26 cellular contexts compared by ENCODE assay signal in the genomic region with DNA sequence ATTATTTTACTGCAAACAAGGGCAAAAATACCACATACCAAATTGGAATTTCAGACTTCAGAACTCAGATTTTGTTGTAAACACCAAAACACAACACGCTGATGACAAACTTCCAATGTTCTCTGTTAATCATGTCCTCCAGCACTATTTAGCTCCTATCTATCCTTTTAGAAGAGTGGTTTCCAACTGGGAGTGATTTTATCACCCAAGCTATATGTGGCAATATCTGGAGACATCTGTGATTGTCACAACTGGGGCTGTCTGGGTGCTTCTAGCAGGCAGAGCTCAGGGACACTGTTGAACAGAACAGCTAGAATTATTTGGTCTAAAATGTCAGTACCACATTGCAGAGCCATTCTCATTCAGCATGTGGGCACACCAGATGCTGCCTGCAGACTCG.
"Had no signal": no experiment of that assay in that cellular context is flagged by ENCODE, and none has a peak within 500 bp of the region (broad histone marks: within the 10 kb centered on the region; RNA-seq: fewer than 3 reads in every experiment).

No MANE protein-coding gene starts in this region.

- ATAC-seq: left colon; left lung; mucosa of descending colon; naive thymus-derived CD4-positive, alpha-beta T cell; natural killer cell treated with Interleukin-12 subunit alpha and Interleukin-12 subunit beta and Interleukin-15 and Interleukin-18, amount 100 ng/mL, for 72 hours; sciatic nerve; stimulated activated naive B cell treated with anti-CD40 and anti-IgM and Interleukin-4, amounts not matched to agents 10 μg/mL and 1 μg/mL and 100 μg/mL, for 72 hours; stimulated activated naive CD8-positive, alpha-beta T cell treated with anti-CD3 and anti-CD28 coated beads, Interleukin-15, Interleukin-2, amounts not matched to agents 100 U/mL and 50 U/mL, for 24 hours had no signal

- H3K4me3 ChIP-seq: left lung, lung, mucosa of descending colon, ovary, right atrium auricular region, skin epidermis, stomach, testis, thyroid gland, transverse colon, upper lobe of left lung, vagina had no signal

- H3K27ac ChIP-seq: left lung, ovary, right atrium auricular region, skin epidermis, stomach, testis, thyroid gland, transverse colon, upper lobe of left lung, vagina had no signal

- H3K9me3 ChIP-seq: left lung, mucosa of descending colon, ovary, right atrium auricular region, stomach, testis, thyroid gland, transverse colon, upper lobe of left lung, vagina had no signal

- H3K4me1 ChIP-seq: left lung, right atrium auricular region, testis, thyroid gland had no signal

- DNase-seq: hypothalamus; immature natural killer cell; kidney; left colon; left lung; mesendoderm; mucosa of descending colon; naive thymus-derived CD4-positive, alpha-beta T cell; ovary; stimulated activated CD4-positive, alpha-beta T cell treated with anti-CD3 and anti-CD28 coated beads, Interleukin-12 subunit alpha, Interleukin-12 subunit beta, amount 100 ng/mL, for 4 hours; stimulated activated CD4-positive, alpha-beta T cell treated with anti-CD3 and anti-CD28 coated beads, Interleukin-15, amount 100 ng/mL, for 24 hours; stimulated activated CD4-positive, alpha-beta T cell treated with anti-CD3 and anti-CD28 coated beads, Interleukin-2, amount 100 ng/mL, for 24 hours; stimulated activated CD4-positive, alpha-beta T cell treated with anti-CD3 and anti-CD28 coated beads, Interleukin-4, amount 100 ng/mL, for 1 hour; stimulated activated naive B cell treated with anti-CD40 and anti-IgM and Interleukin-4, amounts not matched to agents 10 μg/mL and 1 μg/mL and 100 μg/mL, for 72 hours; stimulated activated naive CD8-positive, alpha-beta T cell treated with anti-CD3 and anti-CD28 coated beads, Interleukin-15, Interleukin-2, amounts not matched to agents 100 U/mL and 50 U/mL, for 24 hours; stomach; testis; thyroid gland; transverse colon; upper lobe of left lung had no signal

- H3K36me3 ChIP-seq: left lung, ovary, right atrium auricular region, stomach, thyroid gland, transverse colon, upper lobe of left lung, vagina had no signal

- H3K27me3 ChIP-seq: left lung, ovary, right atrium auricular region, stomach, testis, thyroid gland, transverse colon, upper lobe of left lung, vagina had no signal
